30 cellular contexts compared by ENCODE assay signal in the genomic region with DNA sequence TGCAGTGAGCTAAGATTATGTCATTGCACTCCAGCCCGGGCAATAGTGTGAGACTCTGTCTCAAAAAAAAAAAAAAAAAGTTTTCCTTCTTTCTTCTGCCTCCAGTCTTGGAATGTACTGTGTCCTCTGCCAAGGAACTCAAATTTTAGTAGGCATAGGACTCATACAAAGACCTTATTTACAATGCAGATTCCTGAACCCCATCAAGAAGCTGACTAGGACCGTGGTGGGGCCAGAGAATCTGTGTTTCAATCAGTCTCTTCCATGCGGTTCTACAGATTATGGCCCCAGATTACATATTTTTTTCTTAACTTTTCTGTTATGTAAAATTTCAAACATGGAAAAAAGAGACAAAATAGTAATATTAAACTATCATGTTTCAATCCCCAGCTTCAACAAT. TPM values are rescaled to one million over a fixed set of nuclear protein-coding genes. Genes with fewer than 3 reads are reported as not detected.
A peak's percentile ranks its signal among the peaks of the same experiment; 100 is the strongest.
DNase-seq lines count a peak whose midpoint lies in the region; TF ChIP-seq lines count a peak whose summit lies in the region.
"Had no signal": no experiment of that assay in that cellular context is flagged by ENCODE, and none has a peak within 500 bp of the region (broad histone marks: within the 10 kb centered on the region; RNA-seq: fewer than 3 reads in every experiment).

No MANE protein-coding gene starts in this region.

- no peaks in the 10 kb centered on the region for H3K9me3 ChIP-seq in NT2/D1 (ENCODE audit: insufficient read depth, low read length)
- no peaks in the 10 kb centered on the region for H3K9me3 ChIP-seq in CD8-positive, alpha-beta memory T cell (ENCODE audit: low read length)
- H3K9me3 ChIP-seq: gastrocnemius medialis, HAP-1, testis had no signal

- H3K4me1 ChIP-seq in NT2/D1 (ENCODE audit: insufficient read depth, insufficient read length), result peaks cover 3% of the 10 kb centered on the region
- H3K4me1 ChIP-seq in CD8-positive, alpha-beta memory T cell (ENCODE audit: insufficient read depth, low read length), result peaks cover 12% of the 10 kb centered on the region

- no peaks in the 10 kb centered on the region for H3K27me3 Mint-ChIP-seq in nephron (ENCODE audit: low read depth)
- H3K27me3 Mint-ChIP-seq in CD8-positive, alpha-beta memory T cell, result no peaks in the 10 kb centered on the region
- H3K27me3 Mint-ChIP-seq: activated CD4-positive, alpha-beta T cell treated with anti-CD3 and anti-CD28 coated beads for 36 hours; activated CD8-positive, alpha-beta T cell treated with anti-CD3 and anti-CD28 coated beads for 36 hours; activated naive CD4-positive, alpha-beta T cell treated with anti-CD3 and anti-CD28 coated beads, Interleukin-2, amount 50 U/mL, for 24 hours had no signal

- DNase-seq in AG10803 (ENCODE audit: low read depth) (peak; percentile 42), NT2/D1 (ENCODE audit: low read depth, low spot score) (no peak), astrocyte of the hippocampus (ENCODE audit: low read depth, low spot score) (peak; percentile 41), NCI-H2081 (lab: John Stamatoyannopoulos, UW) (no peak), NCI-H1694 treated with DMSO at 0.1 percent for 48 hours (lab: John Stamatoyannopoulos, UW) (no peak), GM20000 (ENCODE audit: low spot score) (no peak)
- no peak for DNase-seq in CD8-positive, alpha-beta memory T cell
- DNase-seq: activated CD4-positive, alpha-beta T cell treated with anti-CD3 and anti-CD28 coated beads for 36 hours; activated CD8-positive, alpha-beta memory T cell treated with anti-CD3 and anti-CD28 coated beads, Interleukin-2, amount 50 U/mL, for 48 hours; activated CD8-positive, alpha-beta T cell treated with anti-CD3 and anti-CD28 coated beads for 36 hours; AML-193; CD4-positive, CD25-positive, alpha-beta regulatory T cell; gastrocnemius medialis; hippocampal formation; immature natural killer cell; left colon; mammary epithelial cell; NCI-H1048; NCI-H526; SHP77 treated with DMSO at 0.1 percent for 48 hours; small intestine; stimulated activated naive CD4-positive, alpha-beta T cell treated with Interleukin-2 at 50 U/mL for 16 hours; SW 1271; T-helper 9 cell; testis had no signal

- peaks cover 74% of the 10 kb centered on the region for H3K4me1 Mint-ChIP-seq in nephron
- H3K4me1 Mint-ChIP-seq in CD8-positive, alpha-beta memory T cell, result peaks cover 35 to 41% (median 36%) of the 10 kb centered on the region in 3 donors

- H3K4me3 ChIP-seq in AG10803 (ENCODE audit: low read length) (no peak overlapping the region), NT2/D1 (ENCODE audit: insufficient read length, low read depth) (no peak overlapping the region)
- H3K4me3 ChIP-seq in CD8-positive, alpha-beta memory T cell (ENCODE audit: low read length), result no peak overlapping the region
- H3K4me3 ChIP-seq: gastrocnemius medialis, HAP-1, testis had no signal

- no peak overlapping the region for H3K4me3 Mint-ChIP-seq in nephron
- no peak overlapping the region for H3K4me3 Mint-ChIP-seq in CD8-positive, alpha-beta memory T cell
- H3K4me3 Mint-ChIP-seq: activated CD4-positive, alpha-beta T cell treated with anti-CD3 and anti-CD28 coated beads for 36 hours; activated CD8-positive, alpha-beta T cell treated with anti-CD3 and anti-CD28 coated beads for 36 hours; activated naive CD4-positive, alpha-beta T cell treated with anti-CD3 and anti-CD28 coated beads, Interleukin-2, amount 50 U/mL, for 24 hours; activated T-helper 1 cell treated with anti-CD3 and anti-CD28 coated beads, Interleukin-12 subunit alpha, Interleukin-12 subunit beta, Interleukin-2, Interleukin-4 antibody, amounts not matched to agents 30 ng/mL and 10 ng/mL and 1 ng/mL, durations not matched to agents 14 hours and 24 hours and 36 hours; CD4-positive, CD25-positive, alpha-beta regulatory T cell; immature natural killer cell had no signal

- H3K27ac ChIP-seq in CD8-positive, alpha-beta memory T cell (ENCODE audit: low read depth, low read length), result no peak overlapping the region
- H3K27ac ChIP-seq: gastrocnemius medialis, parathyroid adenoma, testis had no signal

- no peaks in the 10 kb centered on the region for H3K36me3 ChIP-seq in NT2/D1 (ENCODE audit: insufficient read depth, insufficient read length, low read length)
- H3K36me3 ChIP-seq in CD8-positive, alpha-beta memory T cell (ENCODE audit: insufficient read depth, low read length), result no peaks in the 10 kb centered on the region
- H3K36me3 ChIP-seq: gastrocnemius medialis, HAP-1 had no signal

- CTCF ChIA-PET in CD8-positive, alpha-beta memory T cell (lab: Charles Lee), result no interaction called here

- H3K36me3 Mint-ChIP-seq in nephron (ENCODE audit: low read depth), result no peaks in the 10 kb centered on the region
- H3K36me3 Mint-ChIP-seq in CD8-positive, alpha-beta memory T cell, result no peaks in the 10 kb centered on the region
- H3K36me3 Mint-ChIP-seq: activated naive CD4-positive, alpha-beta T cell treated with anti-CD3 and anti-CD28 coated beads, Interleukin-2, amount 50 U/mL, for 24 hours; CD4-positive, CD25-positive, alpha-beta regulatory T cell had no signal

- TF ChIP-seq CTCF in AG10803 (conservative IDR thresholded peaks at IDR 0.05; ENCODE audit: low read length) (no peak), nephron (IDR thresholded peaks at IDR 0.05; ENCODE audit: unreplicated experiment in 3 of 3) (no peak), GM20000 (IDR thresholded peaks at IDR 0.05; ENCODE audit: extremely low read depth, missing control alignments) (no peak)

- H3K9ac ChIP-seq in NT2/D1 (ENCODE audit: insufficient read length, low read depth), result peak overlapping the region; percentile 56
- H3K9ac ChIP-seq: parathyroid adenoma had no signal

- H3K9me3 Mint-ChIP-seq in nephron, result no peaks in the 10 kb centered on the region
- no peaks in the 10 kb centered on the region for H3K9me3 Mint-ChIP-seq in CD8-positive, alpha-beta memory T cell
- H3K9me3 Mint-ChIP-seq: activated CD8-positive, alpha-beta T cell treated with anti-CD3 and anti-CD28 coated beads for 36 hours; activated naive CD4-positive, alpha-beta T cell treated with anti-CD3 and anti-CD28 coated beads, Interleukin-2, amount 50 U/mL, for 24 hours; activated T-helper 1 cell treated with anti-CD3 and anti-CD28 coated beads, Interleukin-12 subunit alpha, Interleukin-12 subunit beta, Interleukin-2, Interleukin-4 antibody, amounts not matched to agents 30 ng/mL and 10 ng/mL and 1 ng/mL, durations not matched to agents 14 hours and 24 hours and 36 hours; CD4-positive, CD25-positive, alpha-beta regulatory T cell; immature natural killer cell had no signal

- POLR2A ChIA-PET in CD8-positive, alpha-beta memory T cell (lab: Charles Lee), result no interaction called here

- no peaks in the 10 kb centered on the region for H3K27me3 ChIP-seq in NT2/D1 (ENCODE audit: insufficient read depth, insufficient read length)
- no peaks in the 10 kb centered on the region for H3K27me3 ChIP-seq in CD8-positive, alpha-beta memory T cell (ENCODE audit: insufficient read depth, low read length, poor library complexity, severe bottlenecking)
- H3K27me3 ChIP-seq: gastrocnemius medialis, testis had no signal

- H3K27ac Mint-ChIP-seq in nephron, result peak overlapping the region; percentile 73 to 99 (median 75)
- H3K27ac Mint-ChIP-seq in CD8-positive, alpha-beta memory T cell, result peak overlapping the region in 1 of 8 donors; percentile 55
- H3K27ac Mint-ChIP-seq: activated CD4-positive, alpha-beta T cell treated with anti-CD3 and anti-CD28 coated beads for 36 hours; activated CD8-positive, alpha-beta T cell treated with anti-CD3 and anti-CD28 coated beads for 36 hours; activated naive CD4-positive, alpha-beta T cell treated with anti-CD3 and anti-CD28 coated beads, Interleukin-2, amount 50 U/mL, for 24 hours; activated T-helper 1 cell treated with anti-CD3 and anti-CD28 coated beads, Interleukin-12 subunit alpha, Interleukin-12 subunit beta, Interleukin-2, Interleukin-4 antibody, amounts not matched to agents 30 ng/mL and 10 ng/mL and 1 ng/mL, durations not matched to agents 14 hours and 24 hours and 36 hours; immature natural killer cell had no signal

RNA-seq across cellular contexts. Expression of gene PIM1, which starts 29.8 kb away (rescaled TPM):
- 10 to 100 TPM; 93.7 to 99.1 TPM for total RNA-seq in CD8-positive, alpha-beta memory T cell
- polyA plus RNA-seq in CD8-positive, alpha-beta memory T cell, result 253 TPM

Comparison
In these comparisons a context has a peak if more than half of its experiments do, and no peak if none do; other contexts are left out.
1. DNase-seq: peak in AG10803 (single experiment) and astrocyte of the hippocampus (single experiment); none in NT2/D1 (single experiment), NCI-H2081 (0 of 2), NCI-H1694 treated with DMSO at 0.1 percent for 48 hours (single experiment), CD8-positive, alpha-beta memory T cell (0 of 5) and GM20000 (single experiment).